In genomic region chr13:25971077-25971476, GRCh38 we compare ENCODE assay signal across 1 cellular context.
TF ChIP-seq lines count a peak whose summit lies in the region.

No MANE protein-coding gene starts in this region.

TF ChIP-seq in WTC11, 78 proteins besides CTCF, POLR2A, EP300 and RAD21 (continued from another document):
- TF ChIP-seq ZNF532 (CRISPR knock-in tag; IDR thresholded peaks at IDR 0.05; ENCODE audit: borderline replicate concordance) (no peak), NR2C2 (CRISPR knock-in tag; IDR thresholded peaks at IDR 0.05) (no peak), ZBTB21 (CRISPR knock-in tag; IDR thresholded peaks at IDR 0.05; ENCODE audit: borderline replicate concordance) (no peak), ZNF281 (CRISPR knock-in tag; IDR thresholded peaks at IDR 0.05) (no peak), GRHL2 (CRISPR knock-in tag; IDR thresholded peaks at IDR 0.05; ENCODE audit: insufficient replicate concordance, severe bottlenecking) (no peak), ZNF512 (CRISPR knock-in tag; IDR thresholded peaks at IDR 0.05; ENCODE audit: borderline replicate concordance) (no peak), SP1 (CRISPR knock-in tag; conservative IDR thresholded peaks at IDR 0.05) (no peak), NFATC4 (CRISPR knock-in tag; IDR thresholded peaks at IDR 0.05) (no peak)
